27 cellular contexts compared by ENCODE assay signal in the genomic region with DNA sequence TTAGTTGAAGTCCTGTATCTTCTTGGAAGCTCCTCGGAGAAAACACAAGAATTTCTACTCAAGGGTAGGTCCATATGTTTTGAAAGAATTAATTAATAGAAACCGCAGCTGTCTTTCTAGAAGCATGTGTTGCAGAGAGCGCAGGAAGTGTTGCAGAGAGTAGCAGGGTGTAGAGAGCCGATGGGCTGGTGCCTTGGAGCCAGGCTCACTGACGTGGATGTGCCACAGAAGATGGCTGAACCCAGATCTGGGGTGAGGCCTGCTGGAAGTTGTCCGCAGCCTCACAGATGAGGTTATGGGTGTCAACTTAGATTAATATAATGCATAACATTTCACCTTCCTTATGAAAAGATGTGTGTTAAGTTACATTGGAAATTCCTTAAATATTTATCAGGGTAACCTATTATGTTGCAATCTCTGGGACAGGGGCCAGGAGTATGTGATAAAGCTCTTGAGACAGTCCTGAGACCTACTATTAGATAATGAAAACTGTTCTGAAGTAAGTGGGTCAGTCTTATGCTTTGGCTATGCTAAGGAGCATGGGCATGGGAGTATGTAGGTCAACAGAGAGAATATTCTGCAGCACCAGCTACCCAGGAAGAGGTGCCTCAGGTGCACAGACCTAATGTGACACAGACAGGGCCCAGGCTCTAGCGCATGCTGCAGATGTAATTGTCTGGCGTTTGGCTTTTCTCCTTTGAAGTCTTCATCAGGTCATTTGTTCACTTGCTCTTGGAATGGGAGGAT.
"Had no signal": no experiment of that assay in that cellular context is flagged by ENCODE, and none has a peak within 500 bp of the region (broad histone marks: within the 10 kb centered on the region; RNA-seq: fewer than 3 reads in every experiment).

No MANE protein-coding gene starts in this region.

- H3K36me3 Mint-ChIP-seq: activated CD8-positive, alpha-beta memory T cell treated with anti-CD3 and anti-CD28 coated beads, Interleukin-2, amount 10 ng/mL, durations not matched to agents 7 days and 5 days; activated naive CD8-positive, alpha-beta T cell; brain had no signal

- H3K27ac ChIP-seq: cardiac muscle cell, Peyer's patch, RWPE1, SJCRH30 had no signal

- ATAC-seq: activated CD4-positive, CD25-positive, alpha-beta regulatory T cell treated with anti-CD3 and anti-CD28 coated beads, Interleukin-2, amount 50 U/mL, for 24 hours; activated CD8-positive, alpha-beta memory T cell treated with anti-CD3 and anti-CD28 coated beads, Interleukin-2, amount 10 ng/mL, durations not matched to agents 7 days and 5 days had no signal

- H3K4me1 ChIP-seq: Peyer's patch, SJCRH30 had no signal

- H3K9me3 Mint-ChIP-seq: activated T-cell treated with anti-CD3 and anti-CD28 coated beads, Interleukin-2, amount 50 U/mL, for 24 hours had no signal

- H3K36me3 ChIP-seq: cardiac muscle cell, Peyer's patch, SJCRH30 had no signal

- H3K4me1 Mint-ChIP-seq: activated CD8-positive, alpha-beta memory T cell treated with anti-CD3 and anti-CD28 coated beads, Interleukin-2, amount 10 ng/mL, durations not matched to agents 7 days and 5 days had no signal

- DNase-seq: activated CD4-positive, alpha-beta T cell treated with anti-CD3 and anti-CD28 coated beads for 48 hours; activated CD4-positive, alpha-beta T cell treated with anti-CD3 and anti-CD28 coated beads, Interleukin-2, amount 50 U/mL, for 48 hours; activated CD8-positive, alpha-beta memory T cell treated with anti-CD3 and anti-CD28 coated beads, Interleukin-2, amount 10 ng/mL, durations not matched to agents 7 days and 5 days; activated effector memory CD4-positive, alpha-beta T cell treated with anti-CD3 and anti-CD28 coated beads, Interleukin-2, amount 50 U/mL, for 16 hours; activated naive CD4-positive, alpha-beta T cell treated with Interleukin-2 at 50 U/mL for 16 hours; activated T-cell treated with anti-CD3 and anti-CD28 coated beads, Interleukin-2, amount 50 U/mL, for 24 hours; amygdala; cerebellar nuclear complex; Karpas-422; MM.1S; NCI-H1105 treated with DMSO at 0.1 percent for 48 hours; NCI-H1436 treated with DMSO at 0.1 percent for 48 hours; NCI-H187 treated with DMSO at 0.1 percent for 48 hours; NCI-H2171; NCI-H226; NCI-H526; NCI-H774; Peyer's patch; Right ventricle myocardium superior; SJCRH30; SK-N-SH had no signal

- H3K27ac Mint-ChIP-seq: activated CD8-positive, alpha-beta memory T cell treated with anti-CD3 and anti-CD28 coated beads, Interleukin-2, amount 10 ng/mL, durations not matched to agents 7 days and 5 days; activated naive CD8-positive, alpha-beta T cell; activated T-cell treated with anti-CD3 and anti-CD28 coated beads, Interleukin-2, amount 50 U/mL, for 24 hours; activated T-helper 1 cell treated with anti-CD3 and anti-CD28 coated beads, Interleukin-12 subunit alpha, Interleukin-12 subunit beta, Interleukin-2, Interleukin-4 antibody, amounts not matched to agents 30 ng/mL and 10 ng/mL and 1 ng/mL, durations not matched to agents 14 hours and 24 hours and 36 hours had no signal

- H3K27me3 Mint-ChIP-seq: activated CD8-positive, alpha-beta memory T cell treated with anti-CD3 and anti-CD28 coated beads, Interleukin-2, amount 10 ng/mL, durations not matched to agents 7 days and 5 days; activated naive CD8-positive, alpha-beta T cell; activated T-cell treated with anti-CD3 and anti-CD28 coated beads, Interleukin-2, amount 50 U/mL, for 24 hours had no signal

- H3K4me2 ChIP-seq: SK-N-SH had no signal

- H3K9me3 ChIP-seq: Peyer's patch, SJCRH30, SK-N-SH had no signal

- H3K27me3 ChIP-seq: cardiac muscle cell, Peyer's patch, SJCRH30 had no signal

- H3K9ac ChIP-seq: SK-N-SH had no signal

- H3K4me3 Mint-ChIP-seq: activated CD8-positive, alpha-beta memory T cell treated with anti-CD3 and anti-CD28 coated beads, Interleukin-2, amount 10 ng/mL, durations not matched to agents 7 days and 5 days; activated naive CD8-positive, alpha-beta T cell; activated T-cell treated with anti-CD3 and anti-CD28 coated beads, Interleukin-2, amount 50 U/mL, for 24 hours; activated T-helper 1 cell treated with anti-CD3 and anti-CD28 coated beads, Interleukin-12 subunit alpha, Interleukin-12 subunit beta, Interleukin-2, Interleukin-4 antibody, amounts not matched to agents 30 ng/mL and 10 ng/mL and 1 ng/mL, durations not matched to agents 14 hours and 24 hours and 36 hours; brain had no signal

- H3K4me3 ChIP-seq: cardiac muscle cell, Peyer's patch, SJCRH30 had no signal
